Comparison of ENCODE assay signal across 16 cellular contexts in genomic region chr7:128235469-128235868, GRCh38. TPM values are rescaled to one million over a fixed set of nuclear protein-coding genes. Genes with fewer than 3 reads are reported as not detected.
DNase-seq lines count a peak whose midpoint lies in the region; ATAC-seq and TF ChIP-seq lines count a peak whose summit lies in the region.
"Had no signal": no experiment of that assay in that cellular context is flagged by ENCODE, and none has a peak within 500 bp of the region (broad histone marks: within the 10 kb centered on the region; RNA-seq: fewer than 3 reads in every experiment).

No MANE protein-coding gene starts in this region.

- H3K4me1 ChIP-seq in mammary epithelial cell (ENCODE audit: insufficient read depth, low read length), result peaks cover 19% of the 10 kb centered on the region
- H3K4me1 ChIP-seq in breast epithelium, result no peaks in the 10 kb centered on the region
- H3K4me1 ChIP-seq in subcutaneous abdominal adipose tissue (ENCODE audit: control insufficient read depth in 5 of 5, insufficient read depth in 5 of 5, low read length in 5 of 5), result peaks cover 0 to 28% (median 21%) of the 10 kb centered on the region in 5 donors
- no peaks in the 10 kb centered on the region for H3K4me1 ChIP-seq in testis

- TF ChIP-seq CTCF in mammary epithelial cell (conservative IDR thresholded peaks at IDR 0.05 in 1 of 2, IDR thresholded peaks at IDR 0.05 in 1 of 2; ENCODE audit: extremely low read depth in 1 of 2, insufficient read depth in 1 of 2, low read depth in 1 of 2, low read length in 2 of 2), result no peak
- no peak for TF ChIP-seq CTCF in breast epithelium (IDR thresholded peaks at IDR 0.05)
- TF ChIP-seq CTCF in testis (IDR thresholded peaks at IDR 0.05), result no peak

- BruUV-seq in mammary epithelial cell (replicated peaks; lab: Mats Ljungman, UMichigan), result no TSS peak

- H3K27ac Mint-ChIP-seq in stimulated activated naive CD8-positive, alpha-beta T cell treated with anti-CD3 and anti-CD28 coated beads, Interleukin-15, amount 100 ng/mL, for 72 hours, result no peak overlapping the region
- H3K27ac Mint-ChIP-seq: CD4-positive, alpha-beta memory T cell had no signal

- H3K36me3 ChIP-seq in mammary epithelial cell (ENCODE audit: insufficient read depth, low read length) (no peaks in the 10 kb centered on the region), breast epithelium (no peaks in the 10 kb centered on the region), subcutaneous abdominal adipose tissue (ENCODE audit: control insufficient read depth in 5 of 5, insufficient read depth in 5 of 5, low read length in 5 of 5) (no peaks in the 10 kb centered on the region), testis (ENCODE audit: low read depth, missing control alignments) (no peaks in the 10 kb centered on the region)
- H3K36me3 ChIP-seq: MG63 had no signal

- H3K4me3 Mint-ChIP-seq in stimulated activated naive CD8-positive, alpha-beta T cell treated with anti-CD3 and anti-CD28 coated beads, Interleukin-15, amount 100 ng/mL, for 72 hours, result no peak overlapping the region
- H3K4me3 Mint-ChIP-seq: CD4-positive, alpha-beta memory T cell had no signal

- H2AFZ ChIP-seq in mammary epithelial cell (ENCODE audit: low read depth, low read length), result peak overlapping the region; percentile 6

- H3K4me1 Mint-ChIP-seq in stimulated activated naive CD8-positive, alpha-beta T cell treated with anti-CD3 and anti-CD28 coated beads, Interleukin-15, amount 100 ng/mL, for 72 hours, result peaks cover 11% of the 10 kb centered on the region

- no peaks in the 10 kb centered on the region for H4K20me1 ChIP-seq in mammary epithelial cell (ENCODE audit: insufficient read depth, low read length)

- no peak overlapping the region for H3K4me2 ChIP-seq in mammary epithelial cell (ENCODE audit: insufficient read depth, low read depth, low read length)
- H3K4me2 ChIP-seq: A549 had no signal

- TF ChIP-seq POLR2A in breast epithelium (IDR thresholded peaks at IDR 0.05) (no peak), testis (IDR thresholded peaks at IDR 0.05) (no peak)

- dilution Hi-C loops in mammary epithelial cell (cut with HindIII; ENCODE audit: low sequenced_read_pairs), result no loop called here

- intact Hi-C loops in mammary epithelial cell (cut with micrococcal nuclease), result no loop called here
- intact Hi-C loops in breast epithelium (cut with DNase I; ENCODE audit: low total_unique reads), result no loop called here
- intact Hi-C loops in testis (cut with DNase I; ENCODE audit: low total_unique reads), result no loop called here

- in situ Hi-C loops in mammary epithelial cell (cut with MboI; ENCODE audit: low sequenced_read_pairs in 2 of 2), result no loop called here

- CTCF ChIA-PET in mammary epithelial cell (lab: Charles Lee; ENCODE audit: low non-redundant PET), result no interaction called here

- DNase-seq in mammary epithelial cell (no peak), breast epithelium (ENCODE audit: low spot score in 2 of 2) (no peak), NCI-H69 (lab: John Stamatoyannopoulos, UW) (peak; percentile 18), globus pallidus (ENCODE audit: low spot score) (peak; percentile 22), testis (no peak)
- no peak for DNase-seq in stimulated activated naive CD8-positive, alpha-beta T cell treated with anti-CD3 and anti-CD28 coated beads, Interleukin-15, amount 100 ng/mL, for 72 hours
- DNase-seq: CD4-positive, alpha-beta memory T cell; DND-41; MG63; NCI-H1105; NCI-H2171 treated with DMSO at 0.1 percent for 48 hours; NCI-H524 had no signal

- no peak overlapping the region for H3K4me3 ChIP-seq in mammary epithelial cell (replicated peaks in 1 of 3; ENCODE audit: insufficient read depth in 1 of 3, low read depth in 2 of 3, low read length in 3 of 3)
- no peak overlapping the region for H3K4me3 ChIP-seq in breast epithelium
- H3K4me3 ChIP-seq in subcutaneous abdominal adipose tissue (ENCODE audit: low read depth in 1 of 5, low read length in 5 of 5), result no peak overlapping the region
- H3K4me3 ChIP-seq in testis, result no peak overlapping the region
- H3K4me3 ChIP-seq: A549, MG63 had no signal

- H3K79me2 ChIP-seq in mammary epithelial cell (ENCODE audit: insufficient read depth, low read length), result no peaks in the 10 kb centered on the region

- no peak for ATAC-seq in GM18520 (IDR thresholded peaks at IDR 0.05; ENCODE audit: unreplicated experiment)
- ATAC-seq in stimulated activated naive CD8-positive, alpha-beta T cell treated with anti-CD3 and anti-CD28 coated beads, Interleukin-15, amount 100 ng/mL, for 72 hours, result no peak
- ATAC-seq: A549 had no signal

- WGBS in mammary epithelial cell (ENCODE audit: low coverage, missing lambda C conversion rate), result 59% methylated on average over 7 of the region's 7 CpGs
- WGBS in testis, 2 donors, result 67 to 68% methylated on average over 7 of the region's 7 CpGs

- H3K9me3 ChIP-seq in mammary epithelial cell (replicated peaks; ENCODE audit: insufficient read depth, low read length), result peaks cover 5% of the 10 kb centered on the region
- H3K9me3 ChIP-seq in breast epithelium, result peaks cover 9 to 19% of the 10 kb centered on the region in 2 donors
- H3K9me3 ChIP-seq in subcutaneous abdominal adipose tissue (ENCODE audit: control insufficient read depth in 5 of 5, low read length in 5 of 5), result peaks cover 0 to 13% (median 10%) of the 10 kb centered on the region in 5 donors
- H3K9me3 ChIP-seq in testis, result no peaks in the 10 kb centered on the region
- H3K9me3 ChIP-seq: A549, MG63 had no signal

- H3K9ac ChIP-seq in mammary epithelial cell (ENCODE audit: insufficient read depth, low read length), result no peak overlapping the region
- no peak overlapping the region for H3K9ac ChIP-seq in subcutaneous abdominal adipose tissue (ENCODE audit: low read length in 5 of 5)

- H3K27me3 ChIP-seq in mammary epithelial cell (ENCODE audit: insufficient read depth, low read length) (no peaks in the 10 kb centered on the region), breast epithelium (peaks cover 0 to 6% of the 10 kb centered on the region in 2 donors), subcutaneous abdominal adipose tissue (ENCODE audit: control insufficient read depth in 5 of 5, insufficient read depth in 4 of 5, low read length in 5 of 5) (peaks cover 0 to 4% (median 0%) of the 10 kb centered on the region in 5 donors), testis (no peaks in the 10 kb centered on the region)
- H3K27me3 ChIP-seq: MG63 had no signal

- H3K27me3 Mint-ChIP-seq in stimulated activated naive CD8-positive, alpha-beta T cell treated with anti-CD3 and anti-CD28 coated beads, Interleukin-15, amount 100 ng/mL, for 72 hours, result peaks cover 9% of the 10 kb centered on the region

- H3K9me3 Mint-ChIP-seq in stimulated activated naive CD8-positive, alpha-beta T cell treated with anti-CD3 and anti-CD28 coated beads, Interleukin-15, amount 100 ng/mL, for 72 hours, result peaks cover 15 to 23% of the 10 kb centered on the region in 2 donors

- H3K27ac ChIP-seq in mammary epithelial cell (ENCODE audit: insufficient read depth, low read depth, low read length) (no peak overlapping the region), breast epithelium (no peak overlapping the region), subcutaneous abdominal adipose tissue (ENCODE audit: low read depth, low read length) (peak overlapping the region; percentile 2), testis (no peak overlapping the region)
- H3K27ac ChIP-seq: A549 had no signal

RNA-seq across cellular contexts. Expression of gene LEP, which starts 5.6 kb away (rescaled TPM):
- total RNA-seq in mammary epithelial cell (1 to 10 TPM in 1 of 2 donors, not detected in 1; 1.0 TPM), breast epithelium (100 to 1,000 TPM in 1 of 3 donors, 10 to 100 TPM in 2; 41.6 to 498 (median 48.2) TPM), testis (under 1 TPM; 0.31 to 0.55 TPM)
- polyA plus RNA-seq in mammary epithelial cell (0.03 TPM), testis (ENCODE audit: insufficient read depth, low read depth, low replicate concordance) (0.46 TPM)
- polyA minus RNA-seq in mammary epithelial cell, result not detected
- total RNA-seq: CD4-positive, alpha-beta memory T cell; H4 had no signal
- polyA plus RNA-seq: A549; CD4-positive, alpha-beta memory T cell had no signal

Comparison
In these comparisons a context has a peak if more than half of its experiments do, and no peak if none do; other contexts are left out.
1. RNA of gene LEP, which starts 5.6 kb away (total RNA-seq): 41.6 to 498 TPM in breast epithelium; 1.0 TPM in mammary epithelial cell and 0.31 to 0.55 TPM in testis; every median in the first group is over 10 times any median in the second.
2. DNase-seq: peak in NCI-H69 (single experiment) and globus pallidus (single experiment); none in mammary epithelial cell (single experiment), breast epithelium (0 of 2), testis (single experiment) and stimulated activated naive CD8-positive, alpha-beta T cell treated with anti-CD3 and anti-CD28 coated beads, Interleukin-15, amount 100 ng/mL, for 72 hours (0 of 2).